ENCODE assay signal across 8 cellular contexts in genomic region chr1:183632964-183633363, GRCh38. TPM values are rescaled to one million over a fixed set of nuclear protein-coding genes. Genes with fewer than 3 reads are reported as not detected.
DNase-seq lines count a peak whose midpoint lies in the region; ATAC-seq and TF ChIP-seq lines count a peak whose summit lies in the region.

No MANE protein-coding gene starts in this region.

- peak overlapping the region; percentile 91 for H3K4me2 ChIP-seq in BLaER1

- no peaks in the 10 kb centered on the region for H3K27me3 Mint-ChIP-seq in MCF 10A (ENCODE audit: insufficient read depth, unreplicated experiment)
- no peaks in the 10 kb centered on the region for H3K27me3 Mint-ChIP-seq in naive thymus-derived CD8-positive, alpha-beta T cell

- H3K4me3 ChIP-seq in BLaER1 (peak overlapping the region; percentile 95; the same call in 1 of the 2 replicates), HUES48 (ENCODE audit: low read depth, low read length) (peak overlapping the region; percentile 74)

- peak overlapping the region; percentile 100 for H3K4me3 Mint-ChIP-seq in MCF 10A (ENCODE audit: unreplicated experiment)
- peak overlapping the region; percentile 90 to 100 (median 100) for H3K4me3 Mint-ChIP-seq in naive thymus-derived CD8-positive, alpha-beta T cell

- H3K4me1 Mint-ChIP-seq in MCF 10A (ENCODE audit: insufficient read depth, unreplicated experiment), result peaks cover 28% of the 10 kb centered on the region
- peaks cover 29 to 78% (median 60%) of the 10 kb centered on the region in 4 donors for H3K4me1 Mint-ChIP-seq in naive thymus-derived CD8-positive, alpha-beta T cell

- no peak overlapping the region for H3K27ac ChIP-seq in BLaER1
- peak overlapping the region; percentile 88 for H3K27ac ChIP-seq in HUES48 (ENCODE audit: low read depth, low read length)
- H3K27ac ChIP-seq in foreskin keratinocyte, result no peak overlapping the region

- H3K9me3 Mint-ChIP-seq in MCF 10A (ENCODE audit: unreplicated experiment), result no peaks in the 10 kb centered on the region
- H3K9me3 Mint-ChIP-seq in naive thymus-derived CD8-positive, alpha-beta T cell, result no peaks in the 10 kb centered on the region

- H3K27me3 ChIP-seq in BLaER1, result no peaks in the 10 kb centered on the region
- H3K27me3 ChIP-seq in HUES48 (ENCODE audit: control insufficient read depth, insufficient read depth, low read length), result peaks cover 18% of the 10 kb centered on the region
- no peaks in the 10 kb centered on the region for H3K27me3 ChIP-seq in foreskin keratinocyte

- no peak for ATAC-seq in naive thymus-derived CD8-positive, alpha-beta T cell
- no peak for ATAC-seq in foreskin keratinocyte

- intact Hi-C loops in MCF 10A (cut with micrococcal nuclease), result loop anchor here (1.0 to 10.0 kb wide), 3 partner anchors 24 to 752 kb away; partner anchors contain the start of genes C1orf21 and SMG7

- no peaks in the 10 kb centered on the region for H3K9me3 ChIP-seq in BLaER1
- peaks cover 3% of the 10 kb centered on the region; the same call in 1 of the 2 replicates for H3K9me3 ChIP-seq in HUES48 (ENCODE audit: control insufficient read depth, insufficient read depth, low read length)

- H3K4me1 ChIP-seq in BLaER1 (peaks cover 39% of the 10 kb centered on the region), HUES48 (ENCODE audit: control insufficient read depth, insufficient read depth, low read length) (peaks cover 22% of the 10 kb centered on the region), foreskin keratinocyte (peaks cover 42% of the 10 kb centered on the region)

- POLR2A ChIA-PET in MCF 10A (lab: Yijun Ruan, JAX), result interaction anchor here (0.6 to 7.4 kb wide), 15 partner anchors 12 to 425 kb away, joined by 3 to 67 read pairs (median 4); partner anchors contain the start of gene SMG7
- POLR2A ChIA-PET in naive thymus-derived CD8-positive, alpha-beta T cell (lab: Charles Lee), result interaction anchor here (0.8 kb wide), 1 partner anchor 10 kb away, joined by 3 read pairs; no protein-coding TSS in a partner anchor

- H3K27ac Mint-ChIP-seq in MCF 10A (ENCODE audit: low read depth, unreplicated experiment), result peak overlapping the region; percentile 11
- peak overlapping the region; percentile 7 to 98 (median 81) for H3K27ac Mint-ChIP-seq in naive thymus-derived CD8-positive, alpha-beta T cell

- CTCF ChIA-PET in MCF 10A (lab: Yijun Ruan, JAX), result interaction anchor here (0.6 to 4.8 kb wide), 19 partner anchors 9 to 1696 kb away, joined by 3 to 32 read pairs (median 6); no protein-coding TSS in a partner anchor

- DNase-seq in MCF 10A (ENCODE audit: unreplicated experiment) (no peak), foreskin keratinocyte (no peak), COR-L47 (lab: John Stamatoyannopoulos, UW) (no peak), C1 segment of cervical spinal cord (lab: John Stamatoyannopoulos, UW) (no peak), SHP77 (lab: John Stamatoyannopoulos, UW) (no peak)
- peak in 1 of 10 donors; percentile 20 for DNase-seq in naive thymus-derived CD8-positive, alpha-beta T cell

- peaks cover 50% of the 10 kb centered on the region for H3K36me3 Mint-ChIP-seq in MCF 10A (ENCODE audit: insufficient read depth, unreplicated experiment)
- H3K36me3 Mint-ChIP-seq in naive thymus-derived CD8-positive, alpha-beta T cell, result peaks cover 9 to 42% (median 15%) of the 10 kb centered on the region in 3 donors

- BruUV-seq in MCF 10A (replicated peaks; lab: Mats Ljungman, UMichigan), result no TSS peak

- H3K36me3 ChIP-seq in BLaER1, result peaks cover 35% of the 10 kb centered on the region
- H3K36me3 ChIP-seq in HUES48 (ENCODE audit: control insufficient read depth, insufficient read depth, low read length), result peaks cover 44% of the 10 kb centered on the region

- no peak for TF ChIP-seq CTCF in MCF 10A (IDR thresholded peaks at IDR 0.05; ENCODE audit: unreplicated experiment)
- TF ChIP-seq CTCF in foreskin keratinocyte (conservative IDR thresholded peaks at IDR 0.05), result no peak

- peak overlapping the region; percentile 43; the same call in 1 of the 2 replicates for H3K9ac ChIP-seq in BLaER1
- no peak overlapping the region; the same call in 1 of the 2 replicates for H3K9ac ChIP-seq in HUES48 (ENCODE audit: low read depth, low read length)

- H4K20me1 ChIP-seq in BLaER1, result peaks cover 51% of the 10 kb centered on the region

RNA-seq across cellular contexts. Expression of gene ARPC5, which starts 2.6 kb away (rescaled TPM):
- total RNA-seq in MCF 10A (2022) (195 and 240 TPM in 2 replicates), foreskin keratinocyte (187 and 212 TPM in 2 replicates)
- total RNA-seq in naive thymus-derived CD8-positive, alpha-beta T cell, result 100 to 1,000 TPM in 1 of 2 experiments, 10 to 100 TPM in 1; 99.6 to 102 TPM
- polyA plus RNA-seq in naive thymus-derived CD8-positive, alpha-beta T cell, result 100 to 1,000 TPM; 400 to 556 (median 509) TPM
- polyA plus RNA-seq in foreskin keratinocyte, result 107 and 137 TPM in 2 replicates

RNA-seq across cellular contexts. Expression of gene APOBEC4, which starts 20.2 kb away (rescaled TPM):
- total RNA-seq in MCF 10A (2022) (not detected in 2 replicates), foreskin keratinocyte (not detected in 2 replicates)
- not detected for total RNA-seq in naive thymus-derived CD8-positive, alpha-beta T cell
- polyA plus RNA-seq in naive thymus-derived CD8-positive, alpha-beta T cell, result not detected
- not detected in 2 replicates for polyA plus RNA-seq in foreskin keratinocyte

RNA-seq across cellular contexts. Expression of gene NCF2, which starts 42.7 kb away (rescaled TPM):
- total RNA-seq in MCF 10A (2022) (4.9 and 8.7 TPM in 2 replicates), foreskin keratinocyte (2.3 and 4.7 TPM in 2 replicates)
- under 1 TPM; 0.91 to 0.99 TPM for total RNA-seq in naive thymus-derived CD8-positive, alpha-beta T cell
- polyA plus RNA-seq in naive thymus-derived CD8-positive, alpha-beta T cell, result 1 to 10 TPM in 2 of 3 donors, not detected in 1; 1.2 to 3.4 TPM
- 1.7 and 3.5 TPM in 2 replicates for polyA plus RNA-seq in foreskin keratinocyte
